In genomic region chr13:25662516-25662915, GRCh38 we compare ENCODE assay signal across 28 cellular contexts.
"Had no signal": no experiment of that assay in that cellular context is flagged by ENCODE, and none has a peak within 500 bp of the region (broad histone marks: within the 10 kb centered on the region; RNA-seq: fewer than 3 reads in every experiment).

No MANE protein-coding gene starts in this region.

- DNase-seq: activated CD4-positive, alpha-beta T cell treated with anti-CD3 and anti-CD28 coated beads, Interleukin-2, amount 10 ng/mL, durations not matched to agents 24 days and 14 days; activated CD4-positive, alpha-beta T cell treated with anti-CD3 and anti-CD28 coated beads, Interleukin-2, amount 50 U/mL, for 4 hours; activated CD8-positive, alpha-beta T cell treated with anti-CD3 and anti-CD28 coated beads for 36 hours; activated effector memory CD4-positive, alpha-beta T cell treated with anti-CD3 and anti-CD28 coated beads, Interleukin-2, amount 50 U/mL, for 16 hours; activated naive CD4-positive, alpha-beta T cell; activated naive CD4-positive, alpha-beta T cell treated with anti-CD3 and anti-CD28 coated beads, Interleukin-2, amount 50 U/mL, for 16 hours; activated naive CD8-positive, alpha-beta T cell treated with anti-CD3 and anti-CD28 coated beads for 36 hours; activated T-cell treated with anti-CD3 and anti-CD28 coated beads, Interleukin-2, amount 50 U/mL, for 1 hour; activated T-cell treated with anti-CD3 and anti-CD28 coated beads, Interleukin-2, amount 50 U/mL, for 72 hours; amniotic stem cell; aorta; brain microvascular endothelial cell; central memory CD4-positive, alpha-beta T cell; Kasumi-1; KG1; MG63; MV-4-11; NCI-H1105; NCI-H1417 treated with DMSO at 0.1 percent for 48 hours; NCI-H187 treated with DMSO at 0.1 percent for 48 hours; NCI-H2081; NCI-H226; NCI-H446 treated with DMSO at 0.1 percent for 48 hours; NCI-H748 treated with DMSO at 0.1 percent for 48 hours; NK-92 treated with Interleukin-12 subunit alpha and Interleukin-12 subunit beta, amount 100 ng/mL, for 24 hours; OCI-M1; SHP77; SJCRH30 had no signal
